Comparison of ENCODE assay signal across 1 cellular context in genomic region chr14:103716091-103716801, GRCh38.
A peak's percentile ranks its signal among the peaks of the same experiment; 100 is the strongest.
TF ChIP-seq lines count a peak whose summit lies in the region.

No MANE protein-coding gene starts in this region.

TF ChIP-seq in HepG2, 621 proteins besides CTCF, POLR2A, EP300 and RAD21 (continues in another document):
- no peak for TF ChIP-seq NFIB (CRISPR knock-in tag; IDR thresholded peaks at IDR 0.05; ENCODE audit: borderline replicate concordance)
- TF ChIP-seq, protein P1, sequence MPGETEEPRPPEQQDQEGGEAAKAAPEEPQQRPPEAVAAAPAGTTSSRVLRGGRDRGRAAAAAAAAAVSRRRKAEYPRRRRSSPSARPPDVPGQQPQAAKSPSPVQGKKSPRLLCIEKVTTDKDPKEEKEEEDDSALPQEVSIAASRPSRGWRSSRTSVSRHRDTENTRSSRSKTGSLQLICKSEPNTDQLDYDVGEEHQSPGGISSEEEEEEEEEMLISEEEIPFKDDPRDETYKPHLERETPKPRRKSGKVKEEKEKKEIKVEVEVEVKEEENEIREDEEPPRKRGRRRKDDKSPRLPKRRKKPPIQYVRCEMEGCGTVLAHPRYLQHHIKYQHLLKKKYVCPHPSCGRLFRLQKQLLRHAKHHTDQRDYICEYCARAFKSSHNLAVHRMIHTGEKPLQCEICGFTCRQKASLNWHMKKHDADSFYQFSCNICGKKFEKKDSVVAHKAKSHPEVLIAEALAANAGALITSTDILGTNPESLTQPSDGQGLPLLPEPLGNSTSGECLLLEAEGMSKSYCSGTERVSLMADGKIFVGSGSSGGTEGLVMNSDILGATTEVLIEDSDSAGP (CRISPR knock-in tag; IDR thresholded peaks at IDR 0.05; ENCODE audit: borderline replicate concordance), result peak; percentile 11; the same call in 1 of the 2 replicates
- no peak for TF ChIP-seq ATF7 (IDR thresholded peaks at IDR 0.05)
- TF ChIP-seq ATF7 (CRISPR knock-in tag; IDR thresholded peaks at IDR 0.05), result no peak
- TF ChIP-seq, protein P2, sequence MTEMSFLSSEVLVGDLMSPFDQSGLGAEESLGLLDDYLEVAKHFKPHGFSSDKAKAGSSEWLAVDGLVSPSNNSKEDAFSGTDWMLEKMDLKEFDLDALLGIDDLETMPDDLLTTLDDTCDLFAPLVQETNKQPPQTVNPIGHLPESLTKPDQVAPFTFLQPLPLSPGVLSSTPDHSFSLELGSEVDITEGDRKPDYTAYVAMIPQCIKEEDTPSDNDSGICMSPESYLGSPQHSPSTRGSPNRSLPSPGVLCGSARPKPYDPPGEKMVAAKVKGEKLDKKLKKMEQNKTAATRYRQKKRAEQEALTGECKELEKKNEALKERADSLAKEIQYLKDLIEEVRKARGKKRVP (CRISPR knock-in tag; IDR thresholded peaks at IDR 0.05), result no peak
- TF ChIP-seq AGO2 (optimal IDR thresholded peaks at IDR 0.05; ENCODE audit: low read depth, low read length), result peak; percentile 46
- TF ChIP-seq PHF8 (CRISPR knock-in tag; IDR thresholded peaks at IDR 0.05), result peak; percentile 3
- 0 out of 2 replicates have a peak, but pooled peaks have one; percentile 16 for TF ChIP-seq MEIS1 (CRISPR knock-in tag; IDR thresholded peaks at IDR 0.05; ENCODE audit: borderline replicate concordance)
- 0 out of 2 replicates have a peak, but pooled peaks have one; percentile 10 for TF ChIP-seq ZNF768 (CRISPR knock-in tag; IDR thresholded peaks at IDR 0.05)
- TF ChIP-seq, protein P3, sequence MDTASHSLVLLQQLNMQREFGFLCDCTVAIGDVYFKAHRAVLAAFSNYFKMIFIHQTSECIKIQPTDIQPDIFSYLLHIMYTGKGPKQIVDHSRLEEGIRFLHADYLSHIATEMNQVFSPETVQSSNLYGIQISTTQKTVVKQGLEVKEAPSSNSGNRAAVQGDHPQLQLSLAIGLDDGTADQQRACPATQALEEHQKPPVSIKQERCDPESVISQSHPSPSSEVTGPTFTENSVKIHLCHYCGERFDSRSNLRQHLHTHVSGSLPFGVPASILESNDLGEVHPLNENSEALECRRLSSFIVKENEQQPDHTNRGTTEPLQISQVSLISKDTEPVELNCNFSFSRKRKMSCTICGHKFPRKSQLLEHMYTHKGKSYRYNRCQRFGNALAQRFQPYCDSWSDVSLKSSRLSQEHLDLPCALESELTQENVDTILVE (CRISPR knock-in tag; IDR thresholded peaks at IDR 0.05), result no peak
- TF ChIP-seq KLF6 (CRISPR knock-in tag; IDR thresholded peaks at IDR 0.05), result no peak
- TF ChIP-seq ZNF274 (CRISPR knock-in tag; IDR thresholded peaks at IDR 0.05), result 0 out of 2 replicates have a peak, but pooled peaks have one; percentile 45
- TF ChIP-seq KLF16 (CRISPR knock-in tag; IDR thresholded peaks at IDR 0.05), result no peak
- no peak for TF ChIP-seq ZEB1 (IDR thresholded peaks at IDR 0.05; ENCODE audit: insufficient replicate concordance, low read depth)
- TF ChIP-seq UBTF (CRISPR knock-in tag; IDR thresholded peaks at IDR 0.05), result peak; percentile 20; the same call in 1 of the 2 replicates
- no peak for TF ChIP-seq STAG1 (CRISPR knock-in tag; IDR thresholded peaks at IDR 0.05)
- TF ChIP-seq ATRX (CRISPR knock-in tag; IDR thresholded peaks at IDR 0.05; ENCODE audit: borderline replicate concordance), result no peak
- TF ChIP-seq HDAC1 (CRISPR knock-in tag; IDR thresholded peaks at IDR 0.05), result 0 out of 2 replicates have a peak, but pooled peaks have one; percentile 46
- TF ChIP-seq NPAS2 (CRISPR knock-in tag; IDR thresholded peaks at IDR 0.05; ENCODE audit: borderline replicate concordance), result no peak
- TF ChIP-seq IKZF4 (CRISPR knock-in tag; IDR thresholded peaks at IDR 0.05; ENCODE audit: borderline replicate concordance, low read depth, not compliant biosample characterization), result peak; percentile 35
- TF ChIP-seq ZNF501 (CRISPR knock-in tag; IDR thresholded peaks at IDR 0.05), result peak; percentile 37; the same call in 1 of the 2 replicates
- TF ChIP-seq PRDM4 (CRISPR knock-in tag; IDR thresholded peaks at IDR 0.05; ENCODE audit: borderline replicate concordance), result no peak
- 0 out of 2 replicates have a peak, but pooled peaks have one; percentile 11 for TF ChIP-seq HOXA9 (CRISPR knock-in tag; IDR thresholded peaks at IDR 0.05; ENCODE audit: borderline replicate concordance)
- no peak for TF ChIP-seq YEATS4 (CRISPR knock-in tag; IDR thresholded peaks at IDR 0.05; ENCODE audit: borderline replicate concordance)
- 0 out of 2 replicates have a peak, but pooled peaks have one; percentile 30 for TF ChIP-seq MXD3 (CRISPR knock-in tag; IDR thresholded peaks at IDR 0.05)
- TF ChIP-seq FOXP1 (IDR thresholded peaks at IDR 0.05), result no peak
- no peak for TF ChIP-seq FOXP1 (CRISPR knock-in tag; IDR thresholded peaks at IDR 0.05)
- TF ChIP-seq ZNF788 (CRISPR knock-in tag; IDR thresholded peaks at IDR 0.05; ENCODE audit: borderline replicate concordance), result no peak
- TF ChIP-seq ZBTB4 (CRISPR knock-in tag; IDR thresholded peaks at IDR 0.05; ENCODE audit: borderline replicate concordance), result 0 out of 2 replicates have a peak, but pooled peaks have one; percentile 7
- TF ChIP-seq, protein P4, sequence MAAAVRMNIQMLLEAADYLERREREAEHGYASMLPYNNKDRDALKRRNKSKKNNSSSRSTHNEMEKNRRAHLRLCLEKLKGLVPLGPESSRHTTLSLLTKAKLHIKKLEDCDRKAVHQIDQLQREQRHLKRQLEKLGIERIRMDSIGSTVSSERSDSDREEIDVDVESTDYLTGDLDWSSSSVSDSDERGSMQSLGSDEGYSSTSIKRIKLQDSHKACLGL (CRISPR knock-in tag; IDR thresholded peaks at IDR 0.05), result peak; percentile 35; the same call in 1 of the 2 replicates
- TF ChIP-seq ZFP1 (CRISPR knock-in tag; IDR thresholded peaks at IDR 0.05), result no peak
- TF ChIP-seq ZNF777 (CRISPR knock-in tag; IDR thresholded peaks at IDR 0.05), result peak; percentile 19; the same call in 1 of the 2 replicates
- TF ChIP-seq, protein P5, sequence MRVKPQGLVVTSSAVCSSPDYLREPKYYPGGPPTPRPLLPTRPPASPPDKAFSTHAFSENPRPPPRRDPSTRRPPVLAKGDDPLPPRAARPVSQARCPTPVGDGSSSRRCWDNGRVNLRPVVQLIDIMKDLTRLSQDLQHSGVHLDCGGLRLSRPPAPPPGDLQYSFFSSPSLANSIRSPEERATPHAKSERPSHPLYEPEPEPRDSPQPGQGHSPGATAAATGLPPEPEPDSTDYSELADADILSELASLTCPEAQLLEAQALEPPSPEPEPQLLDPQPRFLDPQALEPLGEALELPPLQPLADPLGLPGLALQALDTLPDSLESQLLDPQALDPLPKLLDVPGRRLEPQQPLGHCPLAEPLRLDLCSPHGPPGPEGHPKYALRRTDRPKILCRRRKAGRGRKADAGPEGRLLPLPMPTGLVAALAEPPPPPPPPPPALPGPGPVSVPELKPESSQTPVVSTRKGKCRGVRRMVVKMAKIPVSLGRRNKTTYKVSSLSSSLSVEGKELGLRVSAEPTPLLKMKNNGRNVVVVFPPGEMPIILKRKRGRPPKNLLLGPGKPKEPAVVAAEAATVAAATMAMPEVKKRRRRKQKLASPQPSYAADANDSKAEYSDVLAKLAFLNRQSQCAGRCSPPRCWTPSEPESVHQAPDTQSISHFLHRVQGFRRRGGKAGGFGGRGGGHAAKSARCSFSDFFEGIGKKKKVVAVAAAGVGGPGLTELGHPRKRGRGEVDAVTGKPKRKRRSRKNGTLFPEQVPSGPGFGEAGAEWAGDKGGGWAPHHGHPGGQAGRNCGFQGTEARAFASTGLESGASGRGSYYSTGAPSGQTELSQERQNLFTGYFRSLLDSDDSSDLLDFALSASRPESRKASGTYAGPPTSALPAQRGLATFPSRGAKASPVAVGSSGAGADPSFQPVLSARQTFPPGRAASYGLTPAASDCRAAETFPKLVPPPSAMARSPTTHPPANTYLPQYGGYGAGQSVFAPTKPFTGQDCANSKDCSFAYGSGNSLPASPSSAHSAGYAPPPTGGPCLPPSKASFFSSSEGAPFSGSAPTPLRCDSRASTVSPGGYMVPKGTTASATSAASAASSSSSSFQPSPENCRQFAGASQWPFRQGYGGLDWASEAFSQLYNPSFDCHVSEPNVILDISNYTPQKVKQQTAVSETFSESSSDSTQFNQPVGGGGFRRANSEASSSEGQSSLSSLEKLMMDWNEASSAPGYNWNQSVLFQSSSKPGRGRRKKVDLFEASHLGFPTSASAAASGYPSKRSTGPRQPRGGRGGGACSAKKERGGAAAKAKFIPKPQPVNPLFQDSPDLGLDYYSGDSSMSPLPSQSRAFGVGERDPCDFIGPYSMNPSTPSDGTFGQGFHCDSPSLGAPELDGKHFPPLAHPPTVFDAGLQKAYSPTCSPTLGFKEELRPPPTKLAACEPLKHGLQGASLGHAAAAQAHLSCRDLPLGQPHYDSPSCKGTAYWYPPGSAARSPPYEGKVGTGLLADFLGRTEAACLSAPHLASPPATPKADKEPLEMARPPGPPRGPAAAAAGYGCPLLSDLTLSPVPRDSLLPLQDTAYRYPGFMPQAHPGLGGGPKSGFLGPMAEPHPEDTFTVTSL (CRISPR knock-in tag; IDR thresholded peaks at IDR 0.05; ENCODE audit: borderline replicate concordance), result 0 out of 2 replicates have a peak, but pooled peaks have one; percentile 27
- no peak for TF ChIP-seq SP140L (CRISPR knock-in tag; IDR thresholded peaks at IDR 0.05; ENCODE audit: borderline replicate concordance)
- 0 out of 2 replicates have a peak, but pooled peaks have one; percentile 38 for TF ChIP-seq SRY (CRISPR knock-in tag; IDR thresholded peaks at IDR 0.05)
- peak; percentile 16; the same call in 1 of the 2 replicates for TF ChIP-seq SIN3A (IDR thresholded peaks at IDR 0.05; ENCODE audit: borderline replicate concordance, low read depth, low read length)
- TF ChIP-seq, protein P6, sequence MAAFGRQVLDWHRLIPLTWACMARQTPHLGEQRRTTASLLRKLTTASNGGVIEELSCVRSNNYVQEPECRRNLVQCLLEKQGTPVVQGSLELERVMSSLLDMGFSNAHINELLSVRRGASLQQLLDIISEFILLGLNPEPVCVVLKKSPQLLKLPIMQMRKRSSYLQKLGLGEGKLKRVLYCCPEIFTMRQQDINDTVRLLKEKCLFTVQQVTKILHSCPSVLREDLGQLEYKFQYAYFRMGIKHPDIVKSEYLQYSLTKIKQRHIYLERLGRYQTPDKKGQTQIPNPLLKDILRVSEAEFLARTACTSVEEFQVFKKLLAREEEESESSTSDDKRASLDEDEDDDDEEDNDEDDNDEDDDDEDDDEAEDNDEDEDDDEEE (CRISPR knock-in tag; IDR thresholded peaks at IDR 0.05), result 0 out of 2 replicates have a peak, but pooled peaks have one; percentile 50
- TF ChIP-seq RELA (CRISPR knock-in tag; IDR thresholded peaks at IDR 0.05), result no peak
- TF ChIP-seq GABPB1 (CRISPR knock-in tag; IDR thresholded peaks at IDR 0.05), result peak; percentile 38; the same call in 1 of the 2 replicates
